ENCODE assay signal across 19 cellular contexts in genomic region chr7:147607151-147607800, GRCh38.
"Had no signal": no experiment of that assay in that cellular context is flagged by ENCODE, and none has a peak within 500 bp of the region (broad histone marks: within the 10 kb centered on the region; RNA-seq: fewer than 3 reads in every experiment).

No MANE protein-coding gene starts in this region.

- H3K36me3 Mint-ChIP-seq: natural killer cell treated with Interleukin-12 subunit alpha and Interleukin-12 subunit beta and Interleukin-15 and Interleukin-18, amount 100 ng/mL, for 72 hours had no signal

- H3K27ac ChIP-seq: foreskin keratinocyte, left ventricle myocardium inferior, psoas muscle, upper lobe of right lung had no signal

- H3K27me3 ChIP-seq: foreskin keratinocyte, upper lobe of right lung had no signal

- H3K9me3 ChIP-seq: psoas muscle, upper lobe of right lung had no signal

- DNase-seq: activated CD4-positive, alpha-beta T cell treated with anti-CD3 and anti-CD28 coated beads, Interleukin-2, amount 50 U/mL, for 4 hours; activated naive CD4-positive, alpha-beta T cell treated with Interleukin-2 at 50 U/mL for 16 hours; activated naive CD8-positive, alpha-beta T cell treated with anti-CD3 and anti-CD28 coated beads, Interleukin-2, amount 50 U/mL, for 24 hours; activated T-cell treated with anti-CD3 and anti-CD28 coated beads for 4 hours; aorta; cortex of kidney; effector CD8-positive, alpha-beta T cell; foreskin keratinocyte; glutamatergic neuron; hypothalamus; kidney; left ventricle myocardium inferior; psoas muscle; stimulated activated naive CD8-positive, alpha-beta T cell treated with anti-CD3 and anti-CD28 coated beads, Interleukin-15, amount 100 ng/mL, for 72 hours; upper lobe of right lung had no signal

- ATAC-seq: activated CD4-positive, CD25-positive, alpha-beta regulatory T cell treated with anti-CD3 and anti-CD28 coated beads, Interleukin-2, amount 50 U/mL, for 24 hours; activated naive CD8-positive, alpha-beta T cell treated with anti-CD3 and anti-CD28 coated beads, Interleukin-2, amount 50 U/mL, for 24 hours; activated T-helper 17 cell treated with anti-CD3 and anti-CD28 coated beads, Interleukin-2, amount 50 U/mL, for 72 hours; foreskin keratinocyte; natural killer cell treated with Interleukin-12 subunit alpha and Interleukin-12 subunit beta and Interleukin-15 and Interleukin-18, amount 100 ng/mL, for 72 hours; psoas muscle; sciatic nerve; stimulated activated naive CD8-positive, alpha-beta T cell treated with anti-CD3 and anti-CD28 coated beads, Interleukin-15, amount 100 ng/mL, for 72 hours; upper lobe of right lung had no signal

- H3K27ac Mint-ChIP-seq: activated naive CD8-positive, alpha-beta T cell treated with anti-CD3 and anti-CD28 coated beads, Interleukin-2, amount 50 U/mL, for 24 hours; activated T-helper 17 cell treated with anti-CD3 and anti-CD28 coated beads, Interleukin-2, amount 50 U/mL, for 72 hours; natural killer cell treated with Interleukin-12 subunit alpha and Interleukin-12 subunit beta and Interleukin-15 and Interleukin-18, amount 100 ng/mL, for 72 hours; stimulated activated naive CD8-positive, alpha-beta T cell treated with anti-CD3 and anti-CD28 coated beads, Interleukin-15, amount 100 ng/mL, for 72 hours had no signal

- H3K4me1 ChIP-seq: foreskin keratinocyte, left ventricle myocardium inferior, psoas muscle, upper lobe of right lung had no signal

- H3K4me3 ChIP-seq: left ventricle myocardium inferior, psoas muscle, upper lobe of right lung had no signal

- H3K36me3 ChIP-seq: left ventricle myocardium inferior, upper lobe of right lung had no signal
